2 cellular contexts compared by ENCODE assay signal in genomic region chr10:47136866-47137265, GRCh38.
TF ChIP-seq lines count a peak whose summit lies in the region.

No MANE protein-coding gene starts in this region.

TF ChIP-seq in SK-N-SH, 30 proteins besides CTCF, POLR2A, EP300 and RAD21:
- TF ChIP-seq, protein P1, sequence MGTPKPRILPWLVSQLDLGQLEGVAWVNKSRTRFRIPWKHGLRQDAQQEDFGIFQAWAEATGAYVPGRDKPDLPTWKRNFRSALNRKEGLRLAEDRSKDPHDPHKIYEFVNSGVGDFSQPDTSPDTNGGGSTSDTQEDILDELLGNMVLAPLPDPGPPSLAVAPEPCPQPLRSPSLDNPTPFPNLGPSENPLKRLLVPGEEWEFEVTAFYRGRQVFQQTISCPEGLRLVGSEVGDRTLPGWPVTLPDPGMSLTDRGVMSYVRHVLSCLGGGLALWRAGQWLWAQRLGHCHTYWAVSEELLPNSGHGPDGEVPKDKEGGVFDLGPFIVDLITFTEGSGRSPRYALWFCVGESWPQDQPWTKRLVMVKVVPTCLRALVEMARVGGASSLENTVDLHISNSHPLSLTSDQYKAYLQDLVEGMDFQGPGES (IDR thresholded peaks at IDR 0.05; ENCODE audit: low read depth, low read length): no peak
- TF ChIP-seq TEAD4 (IDR thresholded peaks at IDR 0.05; ENCODE audit: borderline replicate concordance, insufficient read depth) (no peak), SIN3A (IDR thresholded peaks at IDR 0.05; ENCODE audit: borderline replicate concordance, low read depth, low read length) (no peak), FOSL2 (IDR thresholded peaks at IDR 0.05; ENCODE audit: borderline replicate concordance, low read depth) (no peak), GABPA (IDR thresholded peaks at IDR 0.05; ENCODE audit: low read depth) (no peak), RFX5 (IDR thresholded peaks at IDR 0.05; ENCODE audit: low read length) (no peak), PBX3 (IDR thresholded peaks at IDR 0.05) (no peak), EZH2phosphoT487 (IDR thresholded peaks at IDR 0.05; ENCODE audit: borderline replicate concordance, low read depth) (no peak), YY1 (IDR thresholded peaks at IDR 0.05; ENCODE audit: low read depth) (no peak), GATA2 (CRISPR knock-in tag; IDR thresholded peaks at IDR 0.05) (no peak)

TF ChIP-seq in SK-N-SH treated with all-trans-retinoic acid at 6 μM for 48 hours, 23 proteins besides CTCF, POLR2A, EP300 and RAD21 (continued from another document):
- TF ChIP-seq TSHZ2 (CRISPR knock-in tag; IDR thresholded peaks at IDR 0.05) (no peak), POU6F1 (CRISPR knock-in tag; IDR thresholded peaks at IDR 0.05; ENCODE audit: borderline replicate concordance, low read depth) (no peak)
- TF ChIP-seq, protein P2, sequence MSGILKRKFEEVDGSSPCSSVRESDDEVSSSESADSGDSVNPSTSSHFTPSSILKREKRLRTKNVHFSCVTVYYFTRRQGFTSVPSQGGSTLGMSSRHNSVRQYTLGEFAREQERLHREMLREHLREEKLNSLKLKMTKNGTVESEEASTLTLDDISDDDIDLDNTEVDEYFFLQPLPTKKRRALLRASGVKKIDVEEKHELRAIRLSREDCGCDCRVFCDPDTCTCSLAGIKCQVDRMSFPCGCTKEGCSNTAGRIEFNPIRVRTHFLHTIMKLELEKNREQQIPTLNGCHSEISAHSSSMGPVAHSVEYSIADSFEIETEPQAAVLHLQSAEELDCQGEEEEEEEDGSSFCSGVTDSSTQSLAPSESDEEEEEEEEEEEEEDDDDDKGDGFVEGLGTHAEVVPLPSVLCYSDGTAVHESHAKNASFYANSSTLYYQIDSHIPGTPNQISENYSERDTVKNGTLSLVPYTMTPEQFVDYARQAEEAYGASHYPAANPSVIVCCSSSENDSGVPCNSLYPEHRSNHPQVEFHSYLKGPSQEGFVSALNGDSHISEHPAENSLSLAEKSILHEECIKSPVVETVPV (CRISPR knock-in tag; IDR thresholded peaks at IDR 0.05): no peak
